1 cellular context compared by ENCODE assay signal in the genomic region with DNA sequence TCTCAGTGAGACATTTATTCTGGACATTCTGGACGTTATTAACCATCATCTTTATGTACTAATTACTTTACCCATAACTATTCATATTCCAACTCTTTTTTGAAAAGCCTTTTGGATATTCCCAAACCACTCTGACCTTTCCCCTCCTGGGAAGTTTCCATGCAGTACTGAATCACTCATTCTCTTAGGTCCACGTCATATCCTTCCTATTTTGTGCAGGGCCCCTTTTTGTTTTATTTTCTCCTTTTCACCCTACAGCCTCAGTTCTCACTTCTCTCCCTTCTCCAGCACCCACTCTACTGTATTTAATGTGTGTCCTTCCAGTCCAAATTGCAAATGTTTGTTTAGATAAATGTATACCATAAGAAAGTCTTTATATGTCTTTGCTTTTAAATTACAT.
TF ChIP-seq lines count a peak whose summit lies in the region.

No MANE protein-coding gene starts in this region.

TF ChIP-seq in SK-N-SH treated with all-trans-retinoic acid at 6 μM for 48 hours, 23 proteins besides CTCF, POLR2A, EP300 and RAD21 (continued from another document):
- TF ChIP-seq, protein P1, sequence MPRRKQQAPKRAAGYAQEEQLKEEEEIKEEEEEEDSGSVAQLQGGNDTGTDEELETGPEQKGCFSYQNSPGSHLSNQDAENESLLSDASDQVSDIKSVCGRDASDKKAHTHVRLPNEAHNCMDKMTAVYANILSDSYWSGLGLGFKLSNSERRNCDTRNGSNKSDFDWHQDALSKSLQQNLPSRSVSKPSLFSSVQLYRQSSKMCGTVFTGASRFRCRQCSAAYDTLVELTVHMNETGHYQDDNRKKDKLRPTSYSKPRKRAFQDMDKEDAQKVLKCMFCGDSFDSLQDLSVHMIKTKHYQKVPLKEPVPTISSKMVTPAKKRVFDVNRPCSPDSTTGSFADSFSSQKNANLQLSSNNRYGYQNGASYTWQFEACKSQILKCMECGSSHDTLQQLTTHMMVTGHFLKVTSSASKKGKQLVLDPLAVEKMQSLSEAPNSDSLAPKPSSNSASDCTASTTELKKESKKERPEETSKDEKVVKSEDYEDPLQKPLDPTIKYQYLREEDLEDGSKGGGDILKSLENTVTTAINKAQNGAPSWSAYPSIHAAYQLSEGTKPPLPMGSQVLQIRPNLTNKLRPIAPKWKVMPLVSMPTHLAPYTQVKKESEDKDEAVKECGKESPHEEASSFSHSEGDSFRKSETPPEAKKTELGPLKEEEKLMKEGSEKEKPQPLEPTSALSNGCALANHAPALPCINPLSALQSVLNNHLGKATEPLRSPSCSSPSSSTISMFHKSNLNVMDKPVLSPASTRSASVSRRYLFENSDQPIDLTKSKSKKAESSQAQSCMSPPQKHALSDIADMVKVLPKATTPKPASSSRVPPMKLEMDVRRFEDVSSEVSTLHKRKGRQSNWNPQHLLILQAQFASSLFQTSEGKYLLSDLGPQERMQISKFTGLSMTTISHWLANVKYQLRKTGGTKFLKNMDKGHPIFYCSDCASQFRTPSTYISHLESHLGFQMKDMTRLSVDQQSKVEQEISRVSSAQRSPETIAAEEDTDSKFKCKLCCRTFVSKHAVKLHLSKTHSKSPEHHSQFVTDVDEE (CRISPR knock-in tag; IDR thresholded peaks at IDR 0.05) = no peak
- no peak for TF ChIP-seq ZC3H10 (CRISPR knock-in tag; IDR thresholded peaks at IDR 0.05)
- TF ChIP-seq TCF4 (CRISPR knock-in tag; IDR thresholded peaks at IDR 0.05; ENCODE audit: borderline replicate concordance) = no peak
- TF ChIP-seq, protein P2, sequence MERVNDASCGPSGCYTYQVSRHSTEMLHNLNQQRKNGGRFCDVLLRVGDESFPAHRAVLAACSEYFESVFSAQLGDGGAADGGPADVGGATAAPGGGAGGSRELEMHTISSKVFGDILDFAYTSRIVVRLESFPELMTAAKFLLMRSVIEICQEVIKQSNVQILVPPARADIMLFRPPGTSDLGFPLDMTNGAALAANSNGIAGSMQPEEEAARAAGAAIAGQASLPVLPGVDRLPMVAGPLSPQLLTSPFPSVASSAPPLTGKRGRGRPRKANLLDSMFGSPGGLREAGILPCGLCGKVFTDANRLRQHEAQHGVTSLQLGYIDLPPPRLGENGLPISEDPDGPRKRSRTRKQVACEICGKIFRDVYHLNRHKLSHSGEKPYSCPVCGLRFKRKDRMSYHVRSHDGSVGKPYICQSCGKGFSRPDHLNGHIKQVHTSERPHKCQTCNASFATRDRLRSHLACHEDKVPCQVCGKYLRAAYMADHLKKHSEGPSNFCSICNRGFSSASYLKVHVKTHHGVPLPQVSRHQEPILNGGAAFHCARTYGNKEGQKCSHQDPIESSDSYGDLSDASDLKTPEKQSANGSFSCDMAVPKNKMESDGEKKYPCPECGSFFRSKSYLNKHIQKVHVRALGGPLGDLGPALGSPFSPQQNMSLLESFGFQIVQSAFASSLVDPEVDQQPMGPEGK (CRISPR knock-in tag; IDR thresholded peaks at IDR 0.05; ENCODE audit: borderline replicate concordance) = no peak
